ENCODE assay signal across 12 cellular contexts in genomic region chr18:80202264-80202998, GRCh38. TPM values are rescaled to one million over a fixed set of nuclear protein-coding genes. Genes with fewer than 3 reads are reported as not detected.
DNase-seq lines count a peak whose midpoint lies in the region; ATAC-seq lines count a peak whose summit lies in the region.
"Had no signal": no experiment of that assay in that cellular context is flagged by ENCODE, and none has a peak within 500 bp of the region (broad histone marks: within the 10 kb centered on the region; RNA-seq: fewer than 3 reads in every experiment).

No MANE protein-coding gene starts in this region.

- no peaks in the 10 kb centered on the region for H3K9me3 Mint-ChIP-seq in stimulated activated naive B cell treated with anti-CD40 and anti-IgM and Interleukin-4, amounts not matched to agents 10 μg/mL and 1 μg/mL and 100 μg/mL, for 72 hours

- peak; percentile 90 for ATAC-seq in GM21717 (IDR thresholded peaks at IDR 0.05; ENCODE audit: unreplicated experiment)
- ATAC-seq in HG03432 (IDR thresholded peaks at IDR 0.05; ENCODE audit: unreplicated experiment), result peak; percentile 94
- ATAC-seq in stimulated activated naive B cell treated with anti-CD40 and anti-IgM and Interleukin-4, amounts not matched to agents 10 μg/mL and 1 μg/mL and 100 μg/mL, for 72 hours (replicated peaks), result peak; percentile 93
- ATAC-seq: left ventricle myocardium superior had no signal

- H3K36me3 Mint-ChIP-seq in stimulated activated naive B cell treated with anti-CD40 and anti-IgM and Interleukin-4, amounts not matched to agents 10 μg/mL and 1 μg/mL and 100 μg/mL, for 72 hours, result no peaks in the 10 kb centered on the region

- H3K27ac Mint-ChIP-seq in stimulated activated naive B cell treated with anti-CD40 and anti-IgM and Interleukin-4, amounts not matched to agents 10 μg/mL and 1 μg/mL and 100 μg/mL, for 72 hours, result peak overlapping the region; percentile 51

- peak; percentile 68 for DNase-seq in stimulated activated CD4-positive, alpha-beta T cell treated with anti-CD3 and anti-CD28 coated beads, Interleukin-15, amount 100 ng/mL, for 24 hours
- no peak for DNase-seq in stimulated activated CD4-positive, alpha-beta T cell treated with anti-CD3 and anti-CD28 coated beads, Interleukin-12 subunit alpha, Interleukin-12 subunit beta, amount 100 ng/mL, for 4 hours
- peak; percentile 56 for DNase-seq in stimulated activated naive B cell treated with anti-CD40 and anti-IgM and Interleukin-4, amounts not matched to agents 10 μg/mL and 1 μg/mL and 100 μg/mL, for 72 hours
- DNase-seq in inferior parietal cortex (ENCODE audit: extremely low spot score), result no peak
- DNase-seq in 8988T, result no peak
- DNase-seq in cerebellum (ENCODE audit: low spot score), result no peak
- DNase-seq: erythroblast, left ventricle myocardium superior, NCI-H1436, SIG-M5 had no signal

- H3K27me3 Mint-ChIP-seq in stimulated activated naive B cell treated with anti-CD40 and anti-IgM and Interleukin-4, amounts not matched to agents 10 μg/mL and 1 μg/mL and 100 μg/mL, for 72 hours, result peaks cover 29 to 35% of the 10 kb centered on the region in 2 donors

- H3K4me1 Mint-ChIP-seq in stimulated activated naive B cell treated with anti-CD40 and anti-IgM and Interleukin-4, amounts not matched to agents 10 μg/mL and 1 μg/mL and 100 μg/mL, for 72 hours, result peaks cover 15 to 18% of the 10 kb centered on the region in 2 donors

- H3K4me3 Mint-ChIP-seq in stimulated activated naive B cell treated with anti-CD40 and anti-IgM and Interleukin-4, amounts not matched to agents 10 μg/mL and 1 μg/mL and 100 μg/mL, for 72 hours, result peak overlapping the region in 1 of 2 donors; percentile 6

RNA-seq across cellular contexts. Expression of gene PARD6G, which starts 44.9 kb away (rescaled TPM):
- total RNA-seq in cerebellum, result 11.3 TPM

Comparison
In these comparisons a context has a peak if more than half of its experiments do, and no peak if none do; other contexts are left out.
1. DNase-seq: peak in stimulated activated CD4-positive, alpha-beta T cell treated with anti-CD3 and anti-CD28 coated beads, Interleukin-15, amount 100 ng/mL, for 24 hours (single experiment) and stimulated activated naive B cell treated with anti-CD40 and anti-IgM and Interleukin-4, amounts not matched to agents 10 μg/mL and 1 μg/mL and 100 μg/mL, for 72 hours (single experiment); none in stimulated activated CD4-positive, alpha-beta T cell treated with anti-CD3 and anti-CD28 coated beads, Interleukin-12 subunit alpha, Interleukin-12 subunit beta, amount 100 ng/mL, for 4 hours (single experiment), inferior parietal cortex (single experiment), 8988T (single experiment) and cerebellum (single experiment).
2. Peak in every context shown above with its lines, with median percentiles within 50 percentile points of each other: ATAC-seq.